1 cellular context compared by ENCODE assay signal in genomic region chr20:41392871-41393704, GRCh38.
TF ChIP-seq lines count a peak whose summit lies in the region.

No MANE protein-coding gene starts in this region.

TF ChIP-seq in K562, 482 proteins besides CTCF, POLR2A, EP300 and RAD21 (continued from another document):
- TF ChIP-seq ZNF592 (IDR thresholded peaks at IDR 0.05) (no peak), ZC3H8 (IDR thresholded peaks at IDR 0.05) (no peak), ATF1 (CRISPR knock-in tag; IDR thresholded peaks at IDR 0.05) (no peak), ATF1 (tag; IDR thresholded peaks at IDR 0.05) (peak; percentile 61), E2F6 (IDR thresholded peaks at IDR 0.05; ENCODE audit: borderline replicate concordance in 1 of 2, extremely low read depth in 1 of 2, insufficient read depth in 1 of 2, insufficient read length in 1 of 2, low read depth in 1 of 2, low read length in 1 of 2, poor library complexity in 1 of 2, severe bottlenecking in 1 of 2) (no peak), PATZ1 (CRISPR knock-in tag; IDR thresholded peaks at IDR 0.05; ENCODE audit: borderline replicate concordance) (no peak), ERF (CRISPR knock-in tag; IDR thresholded peaks at IDR 0.05) (no peak), PCBP2 (IDR thresholded peaks at IDR 0.05; ENCODE audit: low read depth, low read length, poor library complexity, severe bottlenecking) (no peak), ZBTB17 (CRISPR knock-in tag; IDR thresholded peaks at IDR 0.05) (no peak), HEY1 (CRISPR knock-in tag; IDR thresholded peaks at IDR 0.05; ENCODE audit: borderline replicate concordance) (no peak), MED1 (CRISPR knock-in tag; IDR thresholded peaks at IDR 0.05; ENCODE audit: borderline replicate concordance) (no peak), HMGXB4 (CRISPR knock-in tag; IDR thresholded peaks at IDR 0.05) (no peak), TGIF2 (CRISPR knock-in tag; IDR thresholded peaks at IDR 0.05) (no peak)
